29 cellular contexts compared by ENCODE assay signal in the genomic region with DNA sequence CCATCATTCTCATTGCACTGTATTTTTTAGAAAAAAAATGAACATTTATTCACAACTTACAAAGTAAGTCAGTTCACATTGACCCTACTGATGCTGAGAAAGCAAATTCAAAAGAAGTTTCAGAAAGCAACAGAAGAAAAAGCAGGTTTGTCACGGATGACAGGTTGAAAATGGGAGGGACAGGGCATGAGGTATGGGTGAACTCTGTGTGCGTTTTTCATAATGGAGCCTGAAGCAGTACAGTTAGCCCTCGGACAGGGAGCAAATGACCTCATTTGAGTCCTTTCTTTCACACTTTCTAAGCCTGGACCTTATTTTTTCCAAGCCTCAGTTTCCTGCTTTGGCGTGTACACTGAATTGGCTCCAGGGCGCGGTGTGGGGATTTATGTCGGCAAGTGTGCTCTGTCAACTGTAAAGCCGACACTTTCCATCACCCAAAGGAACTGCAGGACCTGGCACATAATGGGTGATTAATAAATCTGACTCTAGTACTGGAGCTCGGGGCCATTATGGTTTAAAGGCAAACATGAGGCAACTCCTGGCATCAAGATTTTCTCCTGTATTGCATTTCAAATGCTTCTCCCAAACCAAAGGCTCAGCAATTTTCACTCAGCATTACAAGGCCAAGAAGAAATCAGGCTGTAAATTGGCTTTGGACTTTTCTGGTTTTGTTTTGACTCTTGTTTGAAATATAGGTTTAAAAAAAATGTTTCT.
"Had no signal": no experiment of that assay in that cellular context is flagged by ENCODE, and none has a peak within 500 bp of the region (broad histone marks: within the 10 kb centered on the region; RNA-seq: fewer than 3 reads in every experiment).

No MANE protein-coding gene starts in this region.

- H3K4me1 Mint-ChIP-seq: activated CD4-positive, alpha-beta T cell treated with anti-CD3 and anti-CD28 coated beads, Interleukin-2, amount 10 ng/mL, durations not matched to agents 24 days and 14 days; naive thymus-derived CD8-positive, alpha-beta T cell; T-cell had no signal

- H3K4me1 ChIP-seq: ascending aorta, parathyroid adenoma, tibial nerve, uterus had no signal

- H3K4me3 ChIP-seq: ascending aorta, esophagus squamous epithelium, tibial nerve, uterus had no signal

- H3K9ac ChIP-seq: parathyroid adenoma had no signal

- H3K27me3 ChIP-seq: ascending aorta, esophagus squamous epithelium, neutrophil, tibial nerve, uterus had no signal

- H3K27ac ChIP-seq: ascending aorta, neutrophil, parathyroid adenoma, tibial nerve, uterus had no signal

- DNase-seq: activated CD4-positive, alpha-beta T cell treated with anti-CD3 and anti-CD28 coated beads, Interleukin-2, amount 10 ng/mL, durations not matched to agents 24 days and 14 days; activated CD8-positive, alpha-beta memory T cell treated with anti-CD3 and anti-CD28 coated beads, Interleukin-2, amount 50 U/mL, for 48 hours; activated CD8-positive, alpha-beta T cell treated with anti-CD3 and anti-CD28 coated beads, Interleukin-2, amount 10 ng/mL, durations not matched to agents 7 days and 5 days; activated effector memory CD4-positive, alpha-beta T cell treated with Interleukin-2 at 50 U/mL for 16 hours; activated naive CD4-positive, alpha-beta T cell treated with anti-CD3 and anti-CD28 coated beads, Interleukin-2, amount 50 U/mL, for 16 hours; activated T-cell treated with anti-CD3 and anti-CD28 coated beads, Interleukin-2, amount 50 U/mL, for 48 hours; cerebellar nuclear complex; cortex of kidney; effector CD4-positive, alpha-beta T cell; esophagus squamous epithelium; foreskin melanocyte; hypothalamus; kidney; mesendoderm; naive thymus-derived CD8-positive, alpha-beta T cell; retina; stimulated activated CD4-positive, alpha-beta T cell treated with anti-CD3 and anti-CD28 coated beads, Interleukin-12 subunit alpha, Interleukin-12 subunit beta, amount 100 ng/mL, for 4 hours; stimulated activated CD4-positive, alpha-beta T cell treated with anti-CD3 and anti-CD28 coated beads, Interleukin-1b, Interleukin-23, amount 100 ng/mL, for 48 hours; stimulated activated CD8-positive, alpha-beta memory T cell treated with anti-CD3 and anti-CD28 coated beads, Interleukin-4, amount 100 ng/mL, for 48 hours; stimulated activated naive CD4-positive, alpha-beta T cell treated with Interleukin-2 at 50 U/mL for 16 hours; substantia nigra; T-cell; T1000; uterus had no signal

- ATAC-seq: activated CD8-positive, alpha-beta T cell treated with anti-CD3 and anti-CD28 coated beads, Interleukin-2, amount 10 ng/mL, durations not matched to agents 7 days and 5 days; naive thymus-derived CD8-positive, alpha-beta T cell; SK-N-SH treated with all-trans-retinoic acid at 6 μM for 48 hours; T-cell had no signal

- H3K27me3 Mint-ChIP-seq: activated CD4-positive, alpha-beta T cell treated with anti-CD3 and anti-CD28 coated beads, Interleukin-2, amount 10 ng/mL, durations not matched to agents 24 days and 14 days had no signal

- H2AFZ ChIP-seq: parathyroid adenoma had no signal

- H3K4me3 Mint-ChIP-seq: activated CD4-positive, alpha-beta T cell treated with anti-CD3 and anti-CD28 coated beads, Interleukin-2, amount 10 ng/mL, durations not matched to agents 24 days and 14 days; activated CD8-positive, alpha-beta T cell treated with anti-CD3 and anti-CD28 coated beads, Interleukin-2, amount 10 ng/mL, durations not matched to agents 7 days and 5 days; naive thymus-derived CD8-positive, alpha-beta T cell; T-cell had no signal

- H3K36me3 ChIP-seq: ascending aorta, esophagus squamous epithelium, neutrophil, tibial nerve, uterus had no signal

- H3K9me3 Mint-ChIP-seq: activated CD4-positive, alpha-beta T cell treated with anti-CD3 and anti-CD28 coated beads, Interleukin-2, amount 10 ng/mL, durations not matched to agents 24 days and 14 days had no signal

- H3K79me2 ChIP-seq: parathyroid adenoma had no signal

- H3K36me3 Mint-ChIP-seq: T-cell had no signal

- H3K9me3 ChIP-seq: esophagus squamous epithelium, neutrophil, uterus had no signal

- H3K27ac Mint-ChIP-seq: activated CD4-positive, alpha-beta T cell treated with anti-CD3 and anti-CD28 coated beads, Interleukin-2, amount 10 ng/mL, durations not matched to agents 24 days and 14 days; activated CD8-positive, alpha-beta T cell treated with anti-CD3 and anti-CD28 coated beads, Interleukin-2, amount 10 ng/mL, durations not matched to agents 7 days and 5 days; naive thymus-derived CD8-positive, alpha-beta T cell; T-cell had no signal
